8 cellular contexts compared by ENCODE assay signal in the genomic region with DNA sequence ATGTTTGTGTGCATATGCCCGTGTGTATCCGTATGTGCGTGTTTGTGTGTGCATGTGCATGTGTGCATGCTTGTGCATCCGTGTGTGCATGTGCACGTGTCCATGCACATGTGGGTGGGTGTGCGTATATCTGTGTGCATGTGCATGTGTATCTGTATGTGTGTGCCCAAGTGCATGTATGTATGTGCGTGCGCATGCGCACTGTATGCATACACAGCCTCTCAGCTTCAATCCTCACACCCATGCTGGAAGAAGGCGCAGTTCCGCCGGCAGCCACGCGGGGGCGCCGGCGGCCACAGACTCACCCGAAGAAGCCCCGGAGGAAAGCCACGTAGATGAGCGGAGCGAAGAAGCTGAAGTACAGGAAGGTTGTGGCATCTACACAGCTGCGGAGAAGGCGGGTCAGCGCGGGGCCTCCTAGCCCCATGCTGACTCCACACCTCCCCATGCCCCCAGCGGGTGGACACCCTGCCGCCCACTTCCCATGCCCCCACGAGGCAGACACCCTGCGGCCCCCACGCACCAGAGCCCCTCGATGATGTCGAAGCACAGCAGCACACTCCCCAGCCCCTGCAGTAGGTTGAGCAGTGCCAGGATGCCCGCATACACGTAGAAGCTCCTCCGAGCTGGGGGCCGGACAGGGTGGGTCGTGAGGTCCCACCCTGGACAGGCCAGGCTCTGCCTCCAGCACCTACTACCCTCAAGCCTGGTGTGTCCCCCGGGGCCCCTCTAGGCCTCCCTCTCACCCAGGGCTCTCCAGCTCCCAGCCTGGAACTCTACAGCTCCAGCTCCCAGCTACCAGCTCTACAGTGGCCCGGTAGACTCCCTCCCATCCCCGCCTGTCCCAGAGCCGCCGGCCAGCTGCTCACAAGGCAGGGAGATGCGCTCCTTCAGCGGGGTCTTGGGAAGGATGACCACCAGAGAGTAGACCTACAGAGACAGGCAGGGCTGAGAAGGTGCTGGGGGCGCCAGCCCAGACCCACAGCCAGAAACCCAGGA. TPM values are rescaled to one million over a fixed set of nuclear protein-coding genes. Genes with fewer than 3 reads are reported as not detected.
DNase-seq lines count a peak whose midpoint lies in the region; ATAC-seq and TF ChIP-seq lines count a peak whose summit lies in the region.

No MANE protein-coding gene starts in this region.

- peak; percentile 72 for ATAC-seq in GM19468 (IDR thresholded peaks at IDR 0.05; ENCODE audit: extremely low read depth, unreplicated experiment)
- ATAC-seq in lower lobe of right lung = peak; percentile 90 to 92

- peak; percentile 100 for TF ChIP-seq CTCF in HL-60 (IDR thresholded peaks at IDR 0.05; ENCODE audit: insufficient read depth, low read length)
- peak; percentile 94 for TF ChIP-seq CTCF in lower lobe of right lung (IDR thresholded peaks at IDR 0.05)

- H3K27me3 ChIP-seq in CD4-positive, alpha-beta memory T cell (ENCODE audit: insufficient read depth, low read length) = no peaks in the 10 kb centered on the region
- no peaks in the 10 kb centered on the region for H3K27me3 ChIP-seq in HL-60 (ENCODE audit: insufficient read depth, poor library complexity, severe bottlenecking)
- H3K27me3 ChIP-seq in lower lobe of right lung (ENCODE audit: low read depth) = no peaks in the 10 kb centered on the region

- H3K4me1 ChIP-seq in CD4-positive, alpha-beta memory T cell (ENCODE audit: insufficient read depth, low read length) = peaks cover 9% of the 10 kb centered on the region
- peaks cover 12% of the 10 kb centered on the region for H3K4me1 ChIP-seq in lower lobe of right lung

- POLR2A ChIA-PET in CD4-positive, alpha-beta memory T cell (lab: Charles Lee; ENCODE audit: partially characterized antibody) = interaction anchor here (1.0 to 1.6 kb wide), 5 partner anchors 11 to 477 kb away, joined by 3 to 23 read pairs (median 5); a partner anchor contains a TSS

- peak overlapping the region; percentile 16 for H3K27ac ChIP-seq in CD4-positive, alpha-beta memory T cell (ENCODE audit: low read depth, low read length)
- H3K27ac ChIP-seq in HL-60 (replicated peaks) = no peak overlapping the region
- no peak overlapping the region for H3K27ac ChIP-seq in lower lobe of right lung

- no peaks in the 10 kb centered on the region for H3K27me3 Mint-ChIP-seq in CD4-positive, alpha-beta memory T cell
- H3K27me3 Mint-ChIP-seq in dendritic cell treated with granulocyte-macrophage colony-stimulating factor and Interleukin-4, amounts not matched to agents 40 ng/mL and 50 ng/mL, for 4 days = no peaks in the 10 kb centered on the region

- peak overlapping the region; percentile 24 to 92 (median 82) for H3K27ac Mint-ChIP-seq in CD4-positive, alpha-beta memory T cell
- peak overlapping the region; percentile 16 for H3K27ac Mint-ChIP-seq in dendritic cell treated with granulocyte-macrophage colony-stimulating factor and Interleukin-4, amounts not matched to agents 40 ng/mL and 50 ng/mL, for 4 days

- H3K9me3 Mint-ChIP-seq in CD4-positive, alpha-beta memory T cell = no peaks in the 10 kb centered on the region
- H3K9me3 Mint-ChIP-seq in dendritic cell treated with granulocyte-macrophage colony-stimulating factor and Interleukin-4, amounts not matched to agents 40 ng/mL and 50 ng/mL, for 4 days = no peaks in the 10 kb centered on the region

- H3K9me3 ChIP-seq in CD4-positive, alpha-beta memory T cell (ENCODE audit: control insufficient read depth in 1 of 2, low read length in 2 of 2) = no peaks in the 10 kb centered on the region
- no peaks in the 10 kb centered on the region for H3K9me3 ChIP-seq in lower lobe of right lung

- peak overlapping the region in 7 of 8 donors; percentile 14 to 63 (median 48) for H3K4me3 Mint-ChIP-seq in CD4-positive, alpha-beta memory T cell
- H3K4me3 Mint-ChIP-seq in dendritic cell treated with granulocyte-macrophage colony-stimulating factor and Interleukin-4, amounts not matched to agents 40 ng/mL and 50 ng/mL, for 4 days = no peak overlapping the region

- CTCF ChIA-PET in CD4-positive, alpha-beta memory T cell (lab: Charles Lee; ENCODE audit: partially characterized antibody) = interaction anchor here (0.7 to 3.8 kb wide), 41 partner anchors 9 to 1006 kb away, joined by 3 to 68 read pairs (median 5); a partner anchor contains a TSS

- DNase-seq in CD4-positive, alpha-beta memory T cell = peak; percentile 82 to 87 (median 84)
- DNase-seq in HL-60 (ENCODE audit: low read depth in 1 of 2, low spot score in 1 of 2) = peak; percentile 75 to 93
- peak; percentile 74 for DNase-seq in NCI-H774 (lab: John Stamatoyannopoulos, UW)
- peak; percentile 79 to 86 for DNase-seq in activated CD4-positive, alpha-beta T cell treated with anti-CD3 and anti-CD28 coated beads, Interleukin-2, amount 50 U/mL, for 48 hours
- DNase-seq in lower lobe of right lung = peak; percentile 90
- DNase-seq in stimulated activated CD8-positive, alpha-beta memory T cell treated with anti-CD3 and anti-CD28 coated beads, Interleukin-12 subunit alpha, Interleukin-12 subunit beta, amount 100 ng/mL, for 1 hour (ENCODE audit: low read depth) = peak; percentile 67

- H3K4me1 Mint-ChIP-seq in CD4-positive, alpha-beta memory T cell = peaks cover 6 to 17% (median 11%) of the 10 kb centered on the region in 4 donors
- peaks cover 14% of the 10 kb centered on the region for H3K4me1 Mint-ChIP-seq in dendritic cell treated with granulocyte-macrophage colony-stimulating factor and Interleukin-4, amounts not matched to agents 40 ng/mL and 50 ng/mL, for 4 days (ENCODE audit: low read depth)

- H3K36me3 ChIP-seq in CD4-positive, alpha-beta memory T cell (ENCODE audit: insufficient read depth, low read length) = peaks cover 4% of the 10 kb centered on the region
- peaks cover 90% of the 10 kb centered on the region for H3K36me3 ChIP-seq in lower lobe of right lung

- peaks cover 17 to 32% of the 10 kb centered on the region in 2 donors for H3K36me3 Mint-ChIP-seq in CD4-positive, alpha-beta memory T cell
- peaks cover 98% of the 10 kb centered on the region for H3K36me3 Mint-ChIP-seq in dendritic cell treated with granulocyte-macrophage colony-stimulating factor and Interleukin-4, amounts not matched to agents 40 ng/mL and 50 ng/mL, for 4 days (ENCODE audit: low read depth)

- intact Hi-C loops in CD4-positive, alpha-beta memory T cell (cut with micrococcal nuclease) = loop anchor here (1.0 to 5.0 kb wide), 5 partner anchors 15 to 257 kb away; a partner anchor contains a TSS
- intact Hi-C loops in dendritic cell treated with granulocyte-macrophage colony-stimulating factor and Interleukin-4, amounts not matched to agents 40 ng/mL and 50 ng/mL, for 4 days (cut with micrococcal nuclease) = loop anchor here (10.0 kb wide), 2 partner anchors 60 to 400 kb away; no protein-coding TSS in a partner anchor
- intact Hi-C loops in lower lobe of right lung (cut with DNase I) = no loop called here

- H3K4me3 ChIP-seq in CD4-positive, alpha-beta memory T cell (ENCODE audit: low read length in 2 of 2) = no peak overlapping the region
- no peak overlapping the region for H3K4me3 ChIP-seq in HL-60 (replicated peaks; ENCODE audit: insufficient read depth, low read length)
- no peak overlapping the region for H3K4me3 ChIP-seq in lower lobe of right lung

RNA-seq across cellular contexts. Expression of a gene that starts 15.4 kb away (rescaled TPM):
- 10 to 100 TPM; 28.3 to 29.7 TPM for total RNA-seq in CD4-positive, alpha-beta memory T cell
- polyA plus RNA-seq in CD4-positive, alpha-beta memory T cell = 10 to 100 TPM; 33.1 to 40.1 TPM
- total RNA-seq in lower lobe of right lung = 38.8 TPM

RNA-seq across cellular contexts. Expression of a gene that starts 23.0 kb away (rescaled TPM):
- total RNA-seq in CD4-positive, alpha-beta memory T cell = 10 to 100 TPM in 1 of 2 experiments, 1 to 10 TPM in 1; 7.7 to 12.8 TPM
- polyA plus RNA-seq in CD4-positive, alpha-beta memory T cell = 1 to 10 TPM; 6.9 to 7.7 TPM
- total RNA-seq in lower lobe of right lung = 6.1 TPM

RNA-seq across cellular contexts. Expression of a gene that starts 53.8 kb away (rescaled TPM):
- 1 to 10 TPM; 3.3 to 4.2 TPM for total RNA-seq in CD4-positive, alpha-beta memory T cell
- polyA plus RNA-seq in CD4-positive, alpha-beta memory T cell = 1 to 10 TPM; 6.9 to 8.0 TPM
- 2.2 TPM for total RNA-seq in lower lobe of right lung
